ENCODE assay signal across 29 cellular contexts in genomic region chr19:50005428-50005827, GRCh38. TPM values are rescaled to one million over a fixed set of nuclear protein-coding genes. Genes with fewer than 3 reads are reported as not detected.
DNase-seq lines count a peak whose midpoint lies in the region; ATAC-seq and TF ChIP-seq lines count a peak whose summit lies in the region.
"Had no signal": no experiment of that assay in that cellular context is flagged by ENCODE, and none has a peak within 500 bp of the region (broad histone marks: within the 10 kb centered on the region; RNA-seq: fewer than 3 reads in every experiment).

No MANE protein-coding gene starts in this region.

- dilution Hi-C loops in mammary epithelial cell (cut with HindIII; ENCODE audit: low sequenced_read_pairs) (loop anchor here (5.0 kb wide), 1 partner anchor 93 kb away; no protein-coding TSS in a partner anchor), IMR-90 (cut with HindIII; ENCODE audit: low sequenced_read_pairs, unreplicated experiment) (no loop called here)

- no peak for ATAC-seq in IMR-90 (ENCODE audit: low read depth)
- peak; percentile 67 for ATAC-seq in stimulated activated memory B cell treated with anti-CD40 and anti-IgM and Interleukin-4, amounts not matched to agents 10 μg/mL and 1 μg/mL and 100 μg/mL, for 72 hours
- ATAC-seq: activated CD8-positive, alpha-beta memory T cell treated with anti-CD3 and anti-CD28 coated beads, Interleukin-2, amount 10 ng/mL, durations not matched to agents 7 days and 5 days; lower lobe of right lung had no signal

- no peak for TF ChIP-seq RAD21 in IMR-90 (IDR thresholded peaks at IDR 0.05; ENCODE audit: low read length)

- TF ChIP-seq CTCF in MCF 10A (IDR thresholded peaks at IDR 0.05; ENCODE audit: unreplicated experiment) (no peak), mammary epithelial cell (conservative IDR thresholded peaks at IDR 0.05 in 1 of 2, IDR thresholded peaks at IDR 0.05 in 1 of 2; ENCODE audit: extremely low read depth in 1 of 2, insufficient read depth in 1 of 2, low read depth in 1 of 2, low read length in 2 of 2) (no peak), IMR-90 (conservative IDR thresholded peaks at IDR 0.05; ENCODE audit: low read depth, low read length) (no peak), ascending aorta (IDR thresholded peaks at IDR 0.05) (no peak), GM20000 (IDR thresholded peaks at IDR 0.05; ENCODE audit: extremely low read depth, missing control alignments) (no peak)

- BruUV-seq in MCF 10A (replicated peaks; lab: Mats Ljungman, UMichigan) (no TSS peak), mammary epithelial cell (replicated peaks; lab: Mats Ljungman, UMichigan) (no TSS peak), IMR-90 (replicated peaks; lab: Mats Ljungman, UMichigan) (no TSS peak)

- peak overlapping the region; percentile 36 for H3K27ac Mint-ChIP-seq in MCF 10A (ENCODE audit: low read depth, unreplicated experiment)
- H3K27ac Mint-ChIP-seq in stimulated activated memory B cell treated with anti-CD40 and anti-IgM and Interleukin-4, amounts not matched to agents 10 μg/mL and 1 μg/mL and 100 μg/mL, for 72 hours: peak overlapping the region; percentile 70
- H3K27ac Mint-ChIP-seq: activated CD8-positive, alpha-beta memory T cell treated with anti-CD3 and anti-CD28 coated beads, Interleukin-2, amount 10 ng/mL, durations not matched to agents 7 days and 5 days; activated naive CD4-positive, alpha-beta T cell treated with anti-CD3 and anti-CD28 coated beads, Interleukin-2, amount 50 U/mL, for 24 hours had no signal

- H3K4me1 ChIP-seq in mammary epithelial cell (ENCODE audit: insufficient read depth, low read length) (peaks cover 17% of the 10 kb centered on the region), IMR-90 (ENCODE audit: control insufficient read depth, insufficient read depth, low read length) (peaks cover 10% of the 10 kb centered on the region), ascending aorta (peaks cover 22 to 24% of the 10 kb centered on the region in 2 donors)

- H3K36me3 ChIP-seq in mammary epithelial cell (ENCODE audit: insufficient read depth, low read length): peaks cover 9% of the 10 kb centered on the region
- H3K36me3 ChIP-seq in IMR-90 (ENCODE audit: control insufficient read depth, insufficient read depth, low read length): peaks cover 64% of the 10 kb centered on the region
- peaks cover 49 to 59% of the 10 kb centered on the region in 2 donors for H3K36me3 ChIP-seq in ascending aorta
- H3K36me3 ChIP-seq: ovary had no signal

- H3K9ac ChIP-seq in mammary epithelial cell (ENCODE audit: insufficient read depth, low read length): no peak overlapping the region
- H3K9ac ChIP-seq in IMR-90 (ENCODE audit: low read depth, low read length): no peak overlapping the region
- H3K9ac ChIP-seq: KMS-11, SK-N-SH had no signal

- no peaks in the 10 kb centered on the region for H4K20me1 ChIP-seq in mammary epithelial cell (ENCODE audit: insufficient read depth, low read length)
- H4K20me1 ChIP-seq in IMR-90 (ENCODE audit: insufficient read depth, low read length): peaks cover 24% of the 10 kb centered on the region

- no peaks in the 10 kb centered on the region for H3K27me3 ChIP-seq in mammary epithelial cell (ENCODE audit: insufficient read depth, low read length)
- no peaks in the 10 kb centered on the region for H3K27me3 ChIP-seq in IMR-90 (ENCODE audit: control insufficient read depth, insufficient read depth, low read length)
- no peaks in the 10 kb centered on the region for H3K27me3 ChIP-seq in ascending aorta
- H3K27me3 ChIP-seq: ovary had no signal

- no peak overlapping the region for H3K4me2 ChIP-seq in mammary epithelial cell (ENCODE audit: insufficient read depth, low read depth, low read length)
- no peak overlapping the region for H3K4me2 ChIP-seq in IMR-90 (ENCODE audit: low read depth, low read length)
- H3K4me2 ChIP-seq: KMS-11, SK-N-SH had no signal

- DNase-seq in MCF 10A (ENCODE audit: unreplicated experiment) (no peak), mammary epithelial cell (no peak), IMR-90 (no peak), ascending aorta (ENCODE audit: low spot score in 2 of 2) (no peak), GM20000 (ENCODE audit: low spot score) (no peak), epidermal melanocyte (ENCODE audit: insufficient read length, low spot score) (no peak), AG20443 (ENCODE audit: low spot score) (no peak)
- DNase-seq: activated CD4-positive, CD25-positive, alpha-beta regulatory T cell treated with anti-CD3 and anti-CD28 coated beads, Interleukin-2, amount 50 U/mL, for 72 hours; activated CD8-positive, alpha-beta memory T cell treated with anti-CD3 and anti-CD28 coated beads, Interleukin-2, amount 10 ng/mL, durations not matched to agents 7 days and 5 days; HCEC 1CT; hypothalamus; lower lobe of right lung; MV-4-11; NCI-H146; NCI-H226; NCI-H526 treated with DMSO at 0.1 percent for 48 hours; NK-92 treated with Interleukin-12 subunit alpha and Interleukin-12 subunit beta, amount 100 ng/mL, for 24 hours; ovary; SK-N-SH; trophoblast cell had no signal

- no peak overlapping the region for H3K23ac ChIP-seq in IMR-90 (ENCODE audit: low read depth, low read length)

- 88% methylated on average over 10 of the region's 12 CpGs for WGBS in mammary epithelial cell (ENCODE audit: low coverage, missing lambda C conversion rate)
- WGBS in IMR-90 (ENCODE audit: extremely low coverage in 2 of 2, insufficient read length in 1 of 2), 2 experiments: 100% methylated on average over 5 of the region's 12 CpGs; no CpG with 5 or more reads in 1 of the 2 experiments

- no peak overlapping the region for H3K4ac ChIP-seq in IMR-90 (ENCODE audit: low read depth, low read length)

- H3K9me3 ChIP-seq in mammary epithelial cell (replicated peaks; ENCODE audit: insufficient read depth, low read length) (no peaks in the 10 kb centered on the region), IMR-90 (ENCODE audit: control insufficient read depth, insufficient read depth, low read length) (no peaks in the 10 kb centered on the region), ascending aorta (no peaks in the 10 kb centered on the region)
- H3K9me3 ChIP-seq: lower lobe of right lung, ovary, SK-N-SH had no signal

- CTCF ChIA-PET in MCF 10A (lab: Yijun Ruan, JAX) (no interaction called here), mammary epithelial cell (lab: Charles Lee; ENCODE audit: low non-redundant PET) (no interaction called here), IMR-90 (lab: Yijun Ruan, JAX) (no interaction called here)

- H2BK5ac ChIP-seq in IMR-90 (ENCODE audit: low read depth, low read length, poor library complexity, severe bottlenecking): no peak overlapping the region

- H3K4me1 Mint-ChIP-seq in MCF 10A (ENCODE audit: insufficient read depth, unreplicated experiment): peaks cover 11% of the 10 kb centered on the region
- peaks cover 20% of the 10 kb centered on the region for H3K4me1 Mint-ChIP-seq in stimulated activated memory B cell treated with anti-CD40 and anti-IgM and Interleukin-4, amounts not matched to agents 10 μg/mL and 1 μg/mL and 100 μg/mL, for 72 hours

- no peak overlapping the region for H2BK15ac ChIP-seq in IMR-90 (ENCODE audit: low read depth, low read length)

- H3K4me3 ChIP-seq in mammary epithelial cell (replicated peaks in 1 of 3; ENCODE audit: insufficient read depth in 1 of 3, low read depth in 2 of 3, low read length in 3 of 3) (no peak overlapping the region), IMR-90 (ENCODE audit: insufficient read depth, low read depth, low read length) (no peak overlapping the region), ascending aorta (no peak overlapping the region)
- H3K4me3 ChIP-seq: lower lobe of right lung, ovary, skin epidermis had no signal

- intact Hi-C loops in MCF 10A (cut with micrococcal nuclease): no loop called here
- intact Hi-C loops in mammary epithelial cell (cut with micrococcal nuclease): no loop called here
- intact Hi-C loops in IMR-90 (cut with micrococcal nuclease): no loop called here
- intact Hi-C loops in ascending aorta (cut with DNase I): loop anchor here (2.0 kb wide), 1 partner anchor 19 kb away; no protein-coding TSS in a partner anchor

- H3K9me1 ChIP-seq in IMR-90 (ENCODE audit: insufficient read depth, low read length): peaks cover 22% of the 10 kb centered on the region

- POLR2A ChIA-PET in MCF 10A (lab: Yijun Ruan, JAX): no interaction called here
- POLR2A ChIA-PET in IMR-90 (lab: Charles Lee; ENCODE audit: unreplicated experiment): interaction anchor here (0.6 kb wide), 1 partner anchor 129 kb away, joined by 4 read pairs; no protein-coding TSS in a partner anchor

- peaks cover 64% of the 10 kb centered on the region for H3K36me3 Mint-ChIP-seq in MCF 10A (ENCODE audit: insufficient read depth, unreplicated experiment)
- peaks cover 82% of the 10 kb centered on the region for H3K36me3 Mint-ChIP-seq in stimulated activated memory B cell treated with anti-CD40 and anti-IgM and Interleukin-4, amounts not matched to agents 10 μg/mL and 1 μg/mL and 100 μg/mL, for 72 hours

- no peak overlapping the region for H2AK9ac ChIP-seq in IMR-90 (replicated peaks; ENCODE audit: low read depth, low read length, poor library complexity)

- H2AFZ ChIP-seq in mammary epithelial cell (ENCODE audit: low read depth, low read length): no peak overlapping the region
- H2AFZ ChIP-seq in IMR-90 (replicated peaks; ENCODE audit: low read length, poor library complexity): no peak overlapping the region

- H2AK5ac ChIP-seq in IMR-90 (ENCODE audit: low read depth, low read length): 0 out of 2 replicates have a peak overlapping the region, but pooled peaks have one; percentile 35

- no peak overlapping the region for H4K91ac ChIP-seq in IMR-90 (ENCODE audit: insufficient read depth, low read depth, low read length)

- H3K27ac ChIP-seq in mammary epithelial cell (ENCODE audit: insufficient read depth, low read depth, low read length) (no peak overlapping the region), IMR-90 (ENCODE audit: insufficient read depth, low read length) (no peak overlapping the region), ascending aorta (peak overlapping the region; percentile 89 to 95)
- H3K27ac ChIP-seq: HL-60, KMS-11, lower lobe of right lung, ovary, skin epidermis had no signal

- in situ Hi-C loops in mammary epithelial cell (cut with MboI; ENCODE audit: low sequenced_read_pairs in 2 of 2): no loop called here
- in situ Hi-C loops in IMR-90 (cut with MboI; ENCODE audit: low sequenced_read_pairs): no loop called here

- no peak overlapping the region for H2BK120ac ChIP-seq in IMR-90 (ENCODE audit: low read depth, low read length)

- no peak overlapping the region for H2BK20ac ChIP-seq in IMR-90 (ENCODE audit: low read depth, low read length)

- TF ChIP-seq POLR2A in IMR-90 (IDR thresholded peaks at IDR 0.05; ENCODE audit: low read depth, low read length): no peak

- peaks cover 19 to 52% of the 10 kb centered on the region in 2 experiments for H3K79me1 ChIP-seq in IMR-90 (ENCODE audit: low read depth in 1 of 2, low read length in 2 of 2)

- H3K18ac ChIP-seq in IMR-90 (ENCODE audit: low read depth, low read length): no peak overlapping the region

- H3K14ac ChIP-seq in IMR-90 (replicated peaks; ENCODE audit: low read depth, low read length): no peak overlapping the region; the same call in 1 of the 2 replicates

- no peak overlapping the region for H3K56ac ChIP-seq in IMR-90 (ENCODE audit: extremely low read depth, insufficient read depth, low read length)

- no peak overlapping the region for H4K8ac ChIP-seq in IMR-90 (ENCODE audit: low read depth in 2 of 2, low read length in 2 of 2)

- no peaks in the 10 kb centered on the region for H3K9me3 Mint-ChIP-seq in MCF 10A (ENCODE audit: unreplicated experiment)
- H3K9me3 Mint-ChIP-seq in stimulated activated memory B cell treated with anti-CD40 and anti-IgM and Interleukin-4, amounts not matched to agents 10 μg/mL and 1 μg/mL and 100 μg/mL, for 72 hours: no peaks in the 10 kb centered on the region
- H3K9me3 Mint-ChIP-seq: activated naive CD4-positive, alpha-beta T cell treated with anti-CD3 and anti-CD28 coated beads, Interleukin-2, amount 50 U/mL, for 24 hours; T-helper 1 cell treated with Interleukin-12 subunit alpha and Interleukin-12 subunit beta and Interleukin-4 antibody, amounts not matched to agents 30 μg/mL and 1 μg/mL, for 36 hours had no signal

- no peaks in the 10 kb centered on the region for H3K27me3 Mint-ChIP-seq in MCF 10A (ENCODE audit: insufficient read depth, unreplicated experiment)
- no peaks in the 10 kb centered on the region for H3K27me3 Mint-ChIP-seq in stimulated activated memory B cell treated with anti-CD40 and anti-IgM and Interleukin-4, amounts not matched to agents 10 μg/mL and 1 μg/mL and 100 μg/mL, for 72 hours
- H3K27me3 Mint-ChIP-seq: activated CD8-positive, alpha-beta memory T cell treated with anti-CD3 and anti-CD28 coated beads, Interleukin-2, amount 10 ng/mL, durations not matched to agents 7 days and 5 days; activated naive CD4-positive, alpha-beta T cell treated with anti-CD3 and anti-CD28 coated beads, Interleukin-2, amount 50 U/mL, for 24 hours had no signal

- H3K4me3 Mint-ChIP-seq in MCF 10A (ENCODE audit: unreplicated experiment): no peak overlapping the region
- H3K4me3 Mint-ChIP-seq in stimulated activated memory B cell treated with anti-CD40 and anti-IgM and Interleukin-4, amounts not matched to agents 10 μg/mL and 1 μg/mL and 100 μg/mL, for 72 hours: no peak overlapping the region
- H3K4me3 Mint-ChIP-seq: activated CD8-positive, alpha-beta memory T cell treated with anti-CD3 and anti-CD28 coated beads, Interleukin-2, amount 10 ng/mL, durations not matched to agents 7 days and 5 days; activated naive CD4-positive, alpha-beta T cell treated with anti-CD3 and anti-CD28 coated beads, Interleukin-2, amount 50 U/mL, for 24 hours; T-helper 1 cell treated with Interleukin-12 subunit alpha and Interleukin-12 subunit beta and Interleukin-4 antibody, amounts not matched to agents 30 μg/mL and 1 μg/mL, for 36 hours had no signal

- H3K79me2 ChIP-seq in mammary epithelial cell (ENCODE audit: insufficient read depth, low read length): peaks cover 4% of the 10 kb centered on the region

- H4K5ac ChIP-seq in IMR-90 (ENCODE audit: low read depth, low read length): no peak overlapping the region

RNA-seq across cellular contexts. Expression of gene VRK3, which starts 19.7 kb away (rescaled TPM):
- total RNA-seq in MCF 10A (2022) (24.7 and 32.8 TPM in 2 replicates), mammary epithelial cell (10 to 100 TPM; 20.7 to 32.8 TPM), IMR-90 (2012; rRNA removed) (20.6 and 28.7 TPM in 2 replicates), ascending aorta (27.6 TPM)
- polyA plus RNA-seq in mammary epithelial cell (25.1 TPM), IMR-90 (2012; rRNA removed) (27.9 and 35.8 TPM in 2 replicates)
- 25.5 TPM for polyA minus RNA-seq in mammary epithelial cell
- 25.1 and 26.2 TPM in 2 replicates for polyA plus RNA-seq in IMR-90 (2012; cell fraction: cytosol; rRNA removed)
- 35.4 and 41.3 TPM in 2 replicates for polyA plus RNA-seq in IMR-90 (2012; cell fraction: nucleus; rRNA removed; ENCODE audit: low replicate concordance)

RNA-seq across cellular contexts. Expression of gene ZNF473, which starts 20.4 kb away (rescaled TPM):
- total RNA-seq in MCF 10A (2022) (9.9 and 13.4 TPM in 2 replicates), mammary epithelial cell (10 to 100 TPM; 11.0 to 12.0 TPM), IMR-90 (2012; rRNA removed) (10.8 and 13.3 TPM in 2 replicates), ascending aorta (3.4 TPM)
- polyA plus RNA-seq in mammary epithelial cell (5.6 TPM), IMR-90 (2012; rRNA removed) (3.6 and 4.5 TPM in 2 replicates)
- polyA minus RNA-seq in mammary epithelial cell: 6.6 TPM
- 1.2 and 1.9 TPM in 2 replicates for polyA plus RNA-seq in IMR-90 (2012; cell fraction: cytosol; rRNA removed)
- polyA plus RNA-seq in IMR-90 (2012; cell fraction: nucleus; rRNA removed; ENCODE audit: low replicate concordance): 5.0 and 6.3 TPM in 2 replicates

RNA-seq across cellular contexts. Expression of gene SIGLEC11, which starts 44.5 kb away (rescaled TPM):
- total RNA-seq in MCF 10A (2022) (not detected in 2 replicates), mammary epithelial cell (not detected), IMR-90 (2012; rRNA removed) (not detected in 2 replicates), ascending aorta (12.7 TPM)
- polyA plus RNA-seq in mammary epithelial cell (not detected), IMR-90 (2012; rRNA removed) (not detected in 2 replicates)
- polyA minus RNA-seq in mammary epithelial cell: not detected
- not detected in 2 replicates for polyA plus RNA-seq in IMR-90 (2012; cell fraction: cytosol; rRNA removed)
- not detected in 2 replicates for polyA plus RNA-seq in IMR-90 (2012; cell fraction: nucleus; rRNA removed; ENCODE audit: low replicate concordance)
- total RNA-seq: activated CD8-positive, alpha-beta memory T cell treated with anti-CD3 and anti-CD28 coated beads, Interleukin-2, amount 10 ng/mL, durations not matched to agents 7 days and 5 days; bronchial epithelial cell had no signal
- polyA plus RNA-seq: BJ, neural cell, SK-N-SH had no signal

Comparison
In these comparisons a context has a peak if more than half of its experiments do, and no peak if none do; other contexts are left out.
1. H3K27ac ChIP-seq: peak in ascending aorta (2 of 2); none in mammary epithelial cell (single experiment) and IMR-90 (single experiment).
2. RNA of gene SIGLEC11, which starts 44.5 kb away (total RNA-seq): 12.7 TPM in ascending aorta (single experiment); not detected in MCF 10A, not detected in mammary epithelial cell and not detected in IMR-90; every median in the first group is over 10 times any median in the second.